8 cellular contexts compared by ENCODE assay signal in the genomic region with DNA sequence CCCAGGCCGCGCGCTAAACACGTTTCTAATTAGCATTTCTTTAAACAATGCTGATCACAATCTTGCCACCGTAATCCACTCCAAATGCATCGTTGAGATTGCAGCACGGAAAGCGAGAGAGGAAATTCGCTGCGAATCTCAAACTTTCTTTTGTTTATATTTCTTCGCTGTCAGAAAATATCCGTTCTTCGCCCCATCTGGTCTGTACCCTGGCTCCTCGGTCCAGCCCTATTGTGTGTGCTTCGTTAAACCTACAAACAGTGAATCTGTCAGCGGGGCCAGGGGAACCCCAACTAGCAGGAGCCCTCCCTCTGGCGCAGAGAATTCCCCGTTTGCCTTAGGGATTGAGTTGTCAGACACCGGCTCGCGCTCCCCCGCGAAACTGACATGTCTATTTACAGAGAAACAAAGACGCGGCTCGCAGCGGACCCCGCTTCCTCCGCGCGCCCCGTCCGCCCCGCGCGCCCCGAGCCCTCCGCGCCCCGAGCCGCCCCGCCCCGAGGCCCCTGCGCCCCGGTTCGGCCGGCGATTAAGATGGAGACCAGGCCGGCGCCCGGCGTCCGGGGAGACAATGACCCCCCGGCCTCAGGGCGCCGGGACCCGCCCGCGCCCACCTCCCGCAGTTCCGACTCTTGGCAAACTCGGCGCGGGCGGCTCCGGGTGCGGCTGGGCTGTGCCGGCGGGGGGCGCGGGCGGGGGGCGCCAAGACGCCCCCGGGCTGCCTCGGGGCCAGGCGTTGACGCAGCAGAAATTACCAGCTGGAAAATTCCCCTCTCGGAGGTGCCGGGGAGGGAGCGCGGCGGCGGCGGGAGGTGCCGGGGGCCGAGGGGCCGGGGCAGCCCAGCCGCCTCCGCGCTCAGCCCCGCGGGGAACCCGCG. TPM values are rescaled to one million over a fixed set of nuclear protein-coding genes. Genes with fewer than 3 reads are reported as not detected.
DNase-seq lines count a peak whose midpoint lies in the region; ATAC-seq and TF ChIP-seq lines count a peak whose summit lies in the region.

No MANE protein-coding gene starts in this region.

- H3K4me3 ChIP-seq in GM06990 (replicated peaks; ENCODE audit: low read depth, low read length), result peak overlapping the region; percentile 64
- H3K4me3 ChIP-seq in HUES6 (ENCODE audit: low read depth, low read length), result peak overlapping the region; percentile 86
- peak overlapping the region; percentile 66 to 72 for H3K4me3 ChIP-seq in mesenchymal stem cell (ENCODE audit: insufficient read depth in 1 of 2, low read depth in 1 of 2, low read length in 2 of 2)
- H3K4me3 ChIP-seq in aorta (ENCODE audit: low read length in 2 of 2), result peak overlapping the region; percentile 76 to 90

- peak overlapping the region; percentile 44 for H2BK120ac ChIP-seq in mesenchymal stem cell (ENCODE audit: low read depth, low read length)

- no peak overlapping the region for H2BK5ac ChIP-seq in mesenchymal stem cell (ENCODE audit: low read depth, low read length, poor library complexity, severe bottlenecking)

- peak overlapping the region; percentile 84 for H3K4me3 Mint-ChIP-seq in central memory CD8-positive, alpha-beta T cell

- ATAC-seq in central memory CD8-positive, alpha-beta T cell (replicated peaks; ENCODE audit: extremely low read depth, poor library complexity, severe bottlenecking), result no peak
- ATAC-seq in aorta (ENCODE audit: low FRiP score), result no peak
- ATAC-seq in HG03460 (IDR thresholded peaks at IDR 0.05; ENCODE audit: unreplicated experiment), result no peak

- H3K9me3 ChIP-seq in HUES6 (ENCODE audit: control insufficient read depth, insufficient read depth, low read depth, low read length) (no peaks in the 10 kb centered on the region), mesenchymal stem cell (ENCODE audit: control insufficient read depth, low read length) (no peaks in the 10 kb centered on the region), aorta (ENCODE audit: control insufficient read depth, low read length) (no peaks in the 10 kb centered on the region)

- peak overlapping the region; percentile 69 for H3K9ac ChIP-seq in HUES6 (ENCODE audit: low read length)
- peak overlapping the region; percentile 32 for H3K9ac ChIP-seq in mesenchymal stem cell (ENCODE audit: low read length)

- H3K4me1 ChIP-seq in HUES6 (ENCODE audit: control insufficient read depth, insufficient read depth, low read length) (peaks cover 29% of the 10 kb centered on the region), mesenchymal stem cell (ENCODE audit: control insufficient read depth, insufficient read depth, low read depth, low read length) (peaks cover 37% of the 10 kb centered on the region), aorta (ENCODE audit: control insufficient read depth in 1 of 2, insufficient read depth in 2 of 2, low read length in 2 of 2) (no peaks in the 10 kb centered on the region)

- H3K36me3 ChIP-seq in GM06990 (ENCODE audit: control insufficient read depth, insufficient read depth, low read length) (no peaks in the 10 kb centered on the region; the same call in 1 of the 2 replicates), HUES6 (ENCODE audit: control insufficient read depth, insufficient read depth, low read length) (no peaks in the 10 kb centered on the region), mesenchymal stem cell (ENCODE audit: control insufficient read depth in 1 of 2, insufficient read depth in 2 of 2, low read depth in 1 of 2, low read length in 2 of 2) (peaks cover 0 to 8% of the 10 kb centered on the region in 2 experiments), aorta (ENCODE audit: control insufficient read depth in 1 of 2, insufficient read depth in 2 of 2, low read length in 1 of 2) (no peaks in the 10 kb centered on the region)

- no peak overlapping the region for H2AFZ ChIP-seq in mesenchymal stem cell (ENCODE audit: low read depth, low read length)

- H3K9me3 Mint-ChIP-seq in central memory CD8-positive, alpha-beta T cell, result no peaks in the 10 kb centered on the region

- H2BK15ac ChIP-seq in mesenchymal stem cell (ENCODE audit: low read depth, poor library complexity, severe bottlenecking), result no peak overlapping the region

- peak overlapping the region; percentile 85 for H3K4me2 ChIP-seq in mesenchymal stem cell (ENCODE audit: low read length, poor library complexity, severe bottlenecking)

- H3K18ac ChIP-seq in mesenchymal stem cell (ENCODE audit: low read depth in 1 of 2, low read length in 2 of 2), result peak overlapping the region; percentile 25 to 39

- peak overlapping the region in 1 of 2 experiments; percentile 40 for H3K4ac ChIP-seq in mesenchymal stem cell (ENCODE audit: low read depth in 1 of 2, low read length in 2 of 2)

- intact Hi-C loops in aorta (cut with DNase I), result loop anchor here in 1 of 2 donors (5.0 kb wide), 1 partner anchor 37 kb away; a partner anchor contains a TSS

- H3K27me3 ChIP-seq in GM06990 (replicated peaks; ENCODE audit: control insufficient read depth, insufficient read depth, low read length) (no peaks in the 10 kb centered on the region; the same call in 1 of the 2 replicates), HUES6 (ENCODE audit: control insufficient read depth, insufficient read depth, low read length) (peaks cover 34% of the 10 kb centered on the region), mesenchymal stem cell (ENCODE audit: control insufficient read depth in 1 of 2, insufficient read depth in 1 of 2, low read length in 2 of 2) (peaks cover 0 to 68% of the 10 kb centered on the region in 2 experiments), aorta (ENCODE audit: control insufficient read depth in 1 of 2, insufficient read depth in 2 of 2, low read length in 1 of 2) (no peaks in the 10 kb centered on the region)

- peaks cover 8% of the 10 kb centered on the region for H3K36me3 Mint-ChIP-seq in central memory CD8-positive, alpha-beta T cell (ENCODE audit: insufficient read depth)

- DNase-seq in GM06990 (ENCODE audit: extremely low read depth, insufficient read length) (no peak), mesenchymal stem cell (peak; percentile 54), aorta (peak in 1 of 2 donors; percentile 78), foreskin melanocyte (no peak), germinal center (ENCODE audit: low spot score) (no peak)
- no peak for DNase-seq in central memory CD8-positive, alpha-beta T cell (ENCODE audit: low spot score in 2 of 2)

- no peak overlapping the region for H2AK5ac ChIP-seq in mesenchymal stem cell (ENCODE audit: low read length, severe bottlenecking)

- H3K14ac ChIP-seq in mesenchymal stem cell (ENCODE audit: low read length in 2 of 2), result no peak overlapping the region

- no peak overlapping the region for H3K23ac ChIP-seq in mesenchymal stem cell (ENCODE audit: low read length in 2 of 2)

- H3K27ac ChIP-seq in HUES6 (ENCODE audit: low read depth, low read length) (no peak overlapping the region), mesenchymal stem cell (ENCODE audit: low read length, poor library complexity, severe bottlenecking) (no peak overlapping the region), aorta (ENCODE audit: low read depth in 1 of 2, low read length in 2 of 2) (no peak overlapping the region)

- peak overlapping the region; percentile 47 for H3K27ac Mint-ChIP-seq in central memory CD8-positive, alpha-beta T cell (ENCODE audit: low read depth)

- 2% methylated on average over 70 of the region's 95 CpGs for WGBS in mesenchymal stem cell
- 1% methylated on average over 37 to 95 of the region's 95 CpGs for WGBS in aorta, 2 donors

- no peak overlapping the region for H4K91ac ChIP-seq in mesenchymal stem cell (ENCODE audit: low read length)

- no peak overlapping the region for H2BK12ac ChIP-seq in mesenchymal stem cell (ENCODE audit: low read length in 2 of 2)

- H4K8ac ChIP-seq in mesenchymal stem cell (ENCODE audit: low read length), result peak overlapping the region; percentile 27

- peaks cover 11% of the 10 kb centered on the region for H3K4me1 Mint-ChIP-seq in central memory CD8-positive, alpha-beta T cell

- H3K79me1 ChIP-seq in mesenchymal stem cell (replicated peaks; ENCODE audit: low read length, poor library complexity, severe bottlenecking), result peaks cover 21% of the 10 kb centered on the region

- TF ChIP-seq CTCF in GM06990 (IDR thresholded peaks at IDR 0.05; ENCODE audit: insufficient read depth, low read length, poor library complexity, severe bottlenecking), result no peak

- H3K27me3 Mint-ChIP-seq in central memory CD8-positive, alpha-beta T cell, result peaks cover 55% of the 10 kb centered on the region

RNA-seq across cellular contexts. Expression of a gene that starts 0.9 kb away (rescaled TPM):
- 3.8 TPM for polyA plus RNA-seq in mesenchymal stem cell (2013, experiment 1 of 2)
- polyA plus RNA-seq in mesenchymal stem cell (2013, experiment 2 of 2), result 3.9 TPM
- 10 to 100 TPM; 17.4 to 22.7 TPM for total RNA-seq in aorta
- polyA plus RNA-seq in aorta, result 1 to 10 TPM in 1 of 2 donors, under 1 TPM in 1; 0.50 to 2.1 TPM

RNA-seq across cellular contexts. Expression of a gene that starts 31.1 kb away (rescaled TPM):
- not detected for polyA plus RNA-seq in mesenchymal stem cell (2013, experiment 1 of 2)
- not detected for polyA plus RNA-seq in mesenchymal stem cell (2013, experiment 2 of 2)
- total RNA-seq in aorta, result not detected
- under 1 TPM in 1 of 2 donors, not detected in 1; 0.38 TPM for polyA plus RNA-seq in aorta

RNA-seq across cellular contexts. Expression of a gene that starts 34.9 kb away (rescaled TPM):
- 124 TPM for polyA plus RNA-seq in mesenchymal stem cell (2013, experiment 1 of 2)
- 125 TPM for polyA plus RNA-seq in mesenchymal stem cell (2013, experiment 2 of 2)
- total RNA-seq in aorta, result 100 to 1,000 TPM in 1 of 2 donors, 10 to 100 TPM in 1; 91.2 to 110 TPM
- polyA plus RNA-seq in aorta, result 100 to 1,000 TPM in 1 of 2 donors, 10 to 100 TPM in 1; 89.8 to 112 TPM
